8 cellular contexts compared by ENCODE assay signal in the genomic region with DNA sequence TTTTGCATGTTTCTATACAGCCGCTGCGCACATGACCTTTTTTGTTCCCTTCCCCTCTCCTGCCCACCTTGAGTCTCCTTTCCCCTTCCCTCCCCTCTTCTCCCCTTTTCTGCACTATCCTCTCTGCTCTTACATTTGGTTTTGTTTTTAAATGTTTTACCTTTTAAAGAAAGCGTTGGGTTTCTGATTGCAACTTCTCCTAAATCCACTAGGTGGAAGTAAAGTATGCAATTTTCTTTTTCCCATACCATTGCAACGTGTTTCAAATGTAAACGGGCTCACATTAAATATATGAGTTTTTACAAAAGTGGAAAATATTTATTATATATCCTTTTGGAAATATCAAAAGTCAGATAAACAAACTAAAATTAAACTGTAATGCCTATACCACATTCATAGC.
DNase-seq lines count a peak whose midpoint lies in the region; ATAC-seq, FAIRE-seq and TF ChIP-seq lines count a peak whose summit lies in the region.

No MANE protein-coding gene starts in this region.

- peaks cover 0 to 7% of the 10 kb centered on the region in 2 experiments; a peak in 1 of 5 replicates for H3K27me3 ChIP-seq in HepG2 (ENCODE audit: control insufficient read depth in 1 of 2, insufficient read depth in 2 of 2, low read length in 2 of 2)

- H3K27ac ChIP-seq in HepG2 (ENCODE audit: extremely low read length, insufficient read depth, low read length), result no peak overlapping the region

- H3K4me2 ChIP-seq in HepG2 (ENCODE audit: low read depth, low read length), result no peak overlapping the region

- no peaks in the 10 kb centered on the region for H3K9me3 ChIP-seq in HepG2 (ENCODE audit: low read length)

- no peak overlapping the region for H2AFZ ChIP-seq in HepG2 (ENCODE audit: low read length)

- no peaks in the 10 kb centered on the region for H3K4me1 ChIP-seq in HepG2 (ENCODE audit: insufficient read depth, low read length)

- H3K79me2 ChIP-seq in HepG2 (ENCODE audit: insufficient read depth, low read length), result no peaks in the 10 kb centered on the region

- intact Hi-C loops in HepG2 (cut with micrococcal nuclease; ENCODE audit: unreplicated experiment), result loop anchor here (1.0 to 2.0 kb wide), 2 partner anchors 317 to 729 kb away; no protein-coding TSS in a partner anchor

- TF ChIP-seq EP300 in HepG2 (IDR thresholded peaks at IDR 0.05; ENCODE audit: low read depth in 2 of 2, low read length in 2 of 2) (no peak), HepG2 (CRISPR knock-in tag; IDR thresholded peaks at IDR 0.05; ENCODE audit: borderline replicate concordance) (no peak)

- CTCF ChIA-PET in HepG2 (lab: Yijun Ruan, JAX; ENCODE audit: low intra/inter-chr PET ratio, low total read pairs), result interaction anchor here (0.6 to 3.2 kb wide), 5 partner anchors 78 to 729 kb away, joined by 3 to 22 read pairs (median 10); no protein-coding TSS in a partner anchor

- H4K20me1 ChIP-seq in HepG2 (ENCODE audit: insufficient read depth, low read length), result no peaks in the 10 kb centered on the region

- TF ChIP-seq RAD21 in HepG2 (CRISPR knock-in tag; IDR thresholded peaks at IDR 0.05), result no peak; the same call in 1 of the 2 replicates

- WGBS in HepG2 (ENCODE audit: low lambda C conversion rate), result 28% methylated on average over 5 of the region's 5 CpGs

- ATAC-seq in HepG2 (no peak), HG03571 (IDR thresholded peaks at IDR 0.05; ENCODE audit: unreplicated experiment) (no peak), HG03460 (IDR thresholded peaks at IDR 0.05; ENCODE audit: unreplicated experiment) (no peak)

- no peak for TF ChIP-seq POLR2A in HepG2 (IDR thresholded peaks at IDR 0.05; ENCODE audit: insufficient read depth in 1 of 2, low read depth in 2 of 2, low read length in 2 of 2)

- H3K36me3 ChIP-seq in HepG2 (replicated peaks in 1 of 2; ENCODE audit: control insufficient read depth in 1 of 2, insufficient read depth in 2 of 2, low read length in 2 of 2), result no peaks in the 10 kb centered on the region

- no peak overlapping the region for H3K9ac ChIP-seq in HepG2 (ENCODE audit: insufficient read depth, low read depth, low read length)

- peak; percentile 21 for FAIRE-seq in HepG2 (lab: Jason Lieb, UNC)

- TF ChIP-seq CTCF in GM10266 (IDR thresholded peaks at IDR 0.05; ENCODE audit: control insufficient read depth, insufficient read depth, low read depth, missing control alignments) (peak; percentile 41), HepG2 (CRISPR knock-in tag; IDR thresholded peaks at IDR 0.05) (peak; percentile 52)

- DNase-seq in GM10266 (ENCODE audit: extremely low spot score) (peak; percentile 19), NCI-H146 treated with DMSO at 0.1 percent for 48 hours (lab: John Stamatoyannopoulos, UW; ENCODE audit: unreplicated experiment) (peak; percentile 23), amniotic epithelial cell (ENCODE audit: low read depth) (peak; percentile 13), HepG2 (ENCODE audit: low spot score) (peak; percentile 12), OCI-M2 (lab: John Stamatoyannopoulos, UW; ENCODE audit: unreplicated experiment) (no peak), activated T-cell treated with anti-CD3 and anti-CD28 coated beads for 4 hours (no peak)

- no TSS peak for BruUV-seq in HepG2 (replicated peaks; lab: Mats Ljungman, UMichigan)

- H3K4me3 ChIP-seq in HepG2 (replicated peaks in 1 of 3; ENCODE audit: insufficient read depth in 1 of 3, low read depth in 2 of 3, low read length in 3 of 3), result no peak overlapping the region

- in situ Hi-C loops in HepG2 (cut with HindIII; ENCODE audit: extremely low pct_ligation_motif_present, low pct_unique_long_range_greater_than_20kb), result loop anchor here (5.0 to 25.0 kb wide), 3 partner anchors 76 to 733 kb away; no protein-coding TSS in a partner anchor

- POLR2A ChIA-PET in HepG2 (lab: Yijun Ruan, JAX), result no interaction called here

TF ChIP-seq in HepG2, 621 proteins besides CTCF, POLR2A, EP300 and RAD21:
- TF ChIP-seq ZNF230 (CRISPR knock-in tag; IDR thresholded peaks at IDR 0.05), result no peak
- TF ChIP-seq STAG1 (CRISPR knock-in tag; IDR thresholded peaks at IDR 0.05), result peak; percentile 75
- TF ChIP-seq SPEN (CRISPR knock-in tag; IDR thresholded peaks at IDR 0.05; ENCODE audit: low read depth), result no peak
- TF ChIP-seq FLYWCH1 (CRISPR knock-in tag; IDR thresholded peaks at IDR 0.05), result no peak
- TF ChIP-seq, protein P1, sequence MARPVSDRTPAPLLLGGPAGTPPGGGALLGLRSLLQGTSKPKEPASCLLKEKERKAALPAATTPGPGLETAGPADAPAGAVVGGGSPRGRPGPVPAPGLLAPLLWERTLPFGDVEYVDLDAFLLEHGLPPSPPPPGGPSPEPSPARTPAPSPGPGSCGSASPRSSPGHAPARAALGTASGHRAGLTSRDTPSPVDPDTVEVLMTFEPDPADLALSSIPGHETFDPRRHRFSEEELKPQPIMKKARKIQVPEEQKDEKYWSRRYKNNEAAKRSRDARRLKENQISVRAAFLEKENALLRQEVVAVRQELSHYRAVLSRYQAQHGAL (CRISPR knock-in tag; IDR thresholded peaks at IDR 0.05; ENCODE audit: not compliant biosample characterization), result no peak
- peak; percentile 73 for TF ChIP-seq HNRNPK (IDR thresholded peaks at IDR 0.05; ENCODE audit: low read depth, low read length, poor library complexity, severe bottlenecking)
- TF ChIP-seq ZNF33B (CRISPR knock-in tag; IDR thresholded peaks at IDR 0.05), result no peak
- no peak for TF ChIP-seq RFXANK (CRISPR knock-in tag; IDR thresholded peaks at IDR 0.05)
- no peak for TF ChIP-seq NCOA1 (CRISPR knock-in tag; IDR thresholded peaks at IDR 0.05)
- peak; percentile 32 for TF ChIP-seq SMC3 (IDR thresholded peaks at IDR 0.05; ENCODE audit: low read length)

Comparison
In these comparisons a context has a peak if more than half of its experiments do, and no peak if none do; other contexts are left out.
1. DNase-seq: peak in GM10266 (single experiment), NCI-H146 treated with DMSO at 0.1 percent for 48 hours (single experiment), amniotic epithelial cell (single experiment) and HepG2 (single experiment); none in OCI-M2 (single experiment) and activated T-cell treated with anti-CD3 and anti-CD28 coated beads for 4 hours (single experiment).